Comparison of ENCODE assay signal across 18 cellular contexts in the genomic region with DNA sequence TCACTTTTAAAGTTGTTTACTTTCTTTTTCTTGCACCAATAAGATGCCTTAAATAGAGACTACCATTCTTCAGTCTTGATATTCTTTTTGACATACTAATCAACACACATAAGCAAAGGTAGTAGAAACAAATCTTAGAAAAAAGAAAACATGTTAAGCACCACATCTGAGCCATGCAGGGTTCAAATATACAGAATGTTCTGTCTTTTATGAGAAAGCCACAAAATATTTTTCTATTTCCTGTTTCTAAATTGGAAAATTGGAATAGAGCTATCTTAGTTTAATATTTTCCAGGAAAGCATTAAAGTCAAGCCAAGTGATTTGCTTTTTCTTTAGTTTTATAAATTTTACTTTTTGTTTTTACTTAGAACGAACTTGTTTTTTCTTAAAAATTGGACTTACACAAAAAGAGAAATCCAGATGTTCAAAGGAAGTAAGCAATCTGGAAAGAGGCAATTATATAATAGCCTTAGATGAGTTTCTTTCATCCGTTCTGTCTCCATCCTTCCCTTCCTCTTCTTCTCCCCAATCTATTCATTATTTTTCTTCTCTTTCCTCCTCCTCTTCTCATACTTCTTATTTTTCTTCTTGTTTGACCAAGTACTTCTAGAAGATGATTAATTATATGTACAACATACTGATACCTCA.
"Had no signal": no experiment of that assay in that cellular context is flagged by ENCODE, and none has a peak within 500 bp of the region (broad histone marks: within the 10 kb centered on the region; RNA-seq: fewer than 3 reads in every experiment).

No MANE protein-coding gene starts in this region.

- H3K27ac Mint-ChIP-seq: activated naive CD8-positive, alpha-beta T cell; activated T-cell treated with anti-CD3 and anti-CD28 coated beads, Interleukin-2, amount 50 U/mL, for 24 hours; activated T-helper 2 cell treated with anti-CD3 and anti-CD28 coated beads, Interferon-gamma antibody, Interleukin-2, Interleukin-4, amounts not matched to agents 10 μg/mL and 5 μg/mL and 100 μg/mL, durations not matched to agents 14 hours and 24 hours and 36 hours; memory B cell; nephron; WTC11 had no signal

- FAIRE-seq: bronchial epithelial cell, urothelium cell line had no signal

- H3K36me3 ChIP-seq: left lung, neutrophil, tibial nerve had no signal

- H3K36me3 Mint-ChIP-seq: activated naive CD8-positive, alpha-beta T cell; memory B cell had no signal

- H3K4me1 ChIP-seq: left lung, tibial nerve had no signal

- DNase-seq: activated CD8-positive, alpha-beta memory T cell treated with anti-CD3 and anti-CD28 coated beads, Interleukin-2, amount 50 U/mL, for 4 hours; activated naive CD4-positive, alpha-beta T cell; activated T-cell treated with anti-CD3 and anti-CD28 coated beads, Interleukin-2, amount 50 U/mL, for 24 hours; cerebellar nuclear complex; cortex of kidney; left lung; stimulated activated CD4-positive, alpha-beta T cell treated with anti-CD3 and anti-CD28 coated beads, Interleukin-4, amount 100 ng/mL, for 24 hours; stimulated activated naive CD4-positive, alpha-beta T cell treated with Interleukin-2 at 50 U/mL for 16 hours; T-helper 9 cell had no signal

- H3K4me3 ChIP-seq: left lung had no signal

- H3K27me3 ChIP-seq: left lung, neutrophil, tibial nerve had no signal

- ATAC-seq: left lung, WTC11 had no signal

- H3K9me3 ChIP-seq: neutrophil had no signal

- H3K27ac ChIP-seq: left lung, neutrophil had no signal

- H3K4me1 Mint-ChIP-seq: memory B cell, nephron, WTC11 had no signal

- H3K27me3 Mint-ChIP-seq: activated T-cell treated with anti-CD3 and anti-CD28 coated beads, Interleukin-2, amount 50 U/mL, for 24 hours; memory B cell had no signal

- H3K4me3 Mint-ChIP-seq: activated naive CD8-positive, alpha-beta T cell; activated T-cell treated with anti-CD3 and anti-CD28 coated beads, Interleukin-2, amount 50 U/mL, for 24 hours; memory B cell; nephron; WTC11 had no signal
